In genomic region chr6:145814501-145815350, GRCh38 we compare ENCODE assay signal across 8 cellular contexts. TPM values are rescaled to one million over a fixed set of nuclear protein-coding genes. Genes with fewer than 3 reads are reported as not detected.
A peak's percentile ranks its signal among the peaks of the same experiment; 100 is the strongest.
DNase-seq lines count a peak whose midpoint lies in the region; ATAC-seq and TF ChIP-seq lines count a peak whose summit lies in the region.

TSS of gene FBXO30 (minus strand) at chr6:145814795. CDS start at chr6:145806405, 8,390 bp downstream.

- peak within 1 kb of the TSS; percentile 97 for H3K4me2 ChIP-seq in fibroblast of lung (ENCODE audit: extremely low read depth, insufficient read depth, low read length)

- no peaks in the 10 kb centered on the region for H3K36me3 ChIP-seq in fibroblast of lung (ENCODE audit: control insufficient read depth, insufficient read depth, low read length)

- DNase-seq in DMS79 (lab: John Stamatoyannopoulos, UW) (peak; percentile 81), fibroblast of lung (ENCODE audit: low read depth in 2 of 2) (peak; percentile 87 to 89)
- peak; percentile 70 for DNase-seq in Jurkat, Clone E6-1 (ENCODE audit: low read depth, low spot score)
- peak; percentile 83 for DNase-seq in activated T-helper 1 cell treated with anti-CD3 and anti-CD28 coated beads, Interleukin-12 subunit alpha, Interleukin-12 subunit beta, Interleukin-2, Interleukin-4 antibody, amounts not matched to agents 30 ng/mL and 10 ng/mL and 1 ng/mL, durations not matched to agents 14 hours and 24 hours and 36 hours (ENCODE audit: low spot score)
- DNase-seq in naive thymus-derived CD8-positive, alpha-beta T cell, result peak; percentile 80 to 91 (median 88)
- peak; percentile 78 to 91 (median 90) for DNase-seq in stimulated activated naive CD4-positive, alpha-beta T cell (lab: John Stamatoyannopoulos, UW)

- H3K9me3 Mint-ChIP-seq in activated T-helper 1 cell treated with anti-CD3 and anti-CD28 coated beads, Interleukin-12 subunit alpha, Interleukin-12 subunit beta, Interleukin-2, Interleukin-4 antibody, amounts not matched to agents 30 ng/mL and 10 ng/mL and 1 ng/mL, durations not matched to agents 14 hours and 24 hours and 36 hours, result no peaks in the 10 kb centered on the region
- no peaks in the 10 kb centered on the region for H3K9me3 Mint-ChIP-seq in naive thymus-derived CD8-positive, alpha-beta T cell

- H3K4me1 ChIP-seq in fibroblast of lung (ENCODE audit: control insufficient read depth, extremely low read depth, insufficient read depth, low read length), result peaks cover 5% of the 10 kb centered on the region

- H3K4me3 ChIP-seq in Jurkat, Clone E6-1 (ENCODE audit: low read length), result peak within 1 kb of the TSS; percentile 85
- H3K4me3 ChIP-seq in fibroblast of lung (replicated peaks in 1 of 4; ENCODE audit: control extremely low read depth in 1 of 4, insufficient read depth in 1 of 4, low read depth in 3 of 4, low read length in 4 of 4), result peak within 1 kb of the TSS; percentile 73 to 97 (median 94)

- peak within 1 kb of the TSS; percentile 91 for H3K9ac ChIP-seq in fibroblast of lung (ENCODE audit: insufficient read depth, low read length)

- H2AFZ ChIP-seq in fibroblast of lung (ENCODE audit: low read length), result peak within 1 kb of the TSS; percentile 96

- peak within 1 kb of the TSS; percentile 89 for H3K27ac Mint-ChIP-seq in activated T-helper 1 cell treated with anti-CD3 and anti-CD28 coated beads, Interleukin-12 subunit alpha, Interleukin-12 subunit beta, Interleukin-2, Interleukin-4 antibody, amounts not matched to agents 30 ng/mL and 10 ng/mL and 1 ng/mL, durations not matched to agents 14 hours and 24 hours and 36 hours
- H3K27ac Mint-ChIP-seq in naive thymus-derived CD8-positive, alpha-beta T cell, result peak within 1 kb of the TSS; percentile 92 to 98 (median 96)

- peak within 1 kb of the TSS; percentile 90 for H3K4me3 Mint-ChIP-seq in activated T-helper 1 cell treated with anti-CD3 and anti-CD28 coated beads, Interleukin-12 subunit alpha, Interleukin-12 subunit beta, Interleukin-2, Interleukin-4 antibody, amounts not matched to agents 30 ng/mL and 10 ng/mL and 1 ng/mL, durations not matched to agents 14 hours and 24 hours and 36 hours
- peak within 1 kb of the TSS; percentile 90 to 98 (median 94) for H3K4me3 Mint-ChIP-seq in naive thymus-derived CD8-positive, alpha-beta T cell

- H3K27ac ChIP-seq in fibroblast of lung (ENCODE audit: insufficient read depth, low read length), result peak within 1 kb of the TSS; percentile 95

- H3K27me3 Mint-ChIP-seq in activated T-helper 1 cell treated with anti-CD3 and anti-CD28 coated beads, Interleukin-12 subunit alpha, Interleukin-12 subunit beta, Interleukin-2, Interleukin-4 antibody, amounts not matched to agents 30 ng/mL and 10 ng/mL and 1 ng/mL, durations not matched to agents 14 hours and 24 hours and 36 hours (ENCODE audit: insufficient read depth), result no peaks in the 10 kb centered on the region
- H3K27me3 Mint-ChIP-seq in naive thymus-derived CD8-positive, alpha-beta T cell, result no peaks in the 10 kb centered on the region

- peaks cover 14% of the 10 kb centered on the region for H3K36me3 Mint-ChIP-seq in activated T-helper 1 cell treated with anti-CD3 and anti-CD28 coated beads, Interleukin-12 subunit alpha, Interleukin-12 subunit beta, Interleukin-2, Interleukin-4 antibody, amounts not matched to agents 30 ng/mL and 10 ng/mL and 1 ng/mL, durations not matched to agents 14 hours and 24 hours and 36 hours (ENCODE audit: low read depth)
- peaks cover 0 to 1% (median 0%) of the 10 kb centered on the region in 3 donors for H3K36me3 Mint-ChIP-seq in naive thymus-derived CD8-positive, alpha-beta T cell

- H3K27me3 ChIP-seq in fibroblast of lung (ENCODE audit: control insufficient read depth, insufficient read depth, low read length), result no peaks in the 10 kb centered on the region

- peaks cover 61% of the 10 kb centered on the region for H3K4me1 Mint-ChIP-seq in activated T-helper 1 cell treated with anti-CD3 and anti-CD28 coated beads, Interleukin-12 subunit alpha, Interleukin-12 subunit beta, Interleukin-2, Interleukin-4 antibody, amounts not matched to agents 30 ng/mL and 10 ng/mL and 1 ng/mL, durations not matched to agents 14 hours and 24 hours and 36 hours (ENCODE audit: low read depth)
- H3K4me1 Mint-ChIP-seq in naive thymus-derived CD8-positive, alpha-beta T cell, result peaks cover 15 to 57% (median 38%) of the 10 kb centered on the region in 4 donors

- ATAC-seq in GM21717 (IDR thresholded peaks at IDR 0.05; ENCODE audit: unreplicated experiment), result peak; percentile 76
- peak; percentile 82 to 88 for ATAC-seq in naive thymus-derived CD8-positive, alpha-beta T cell

- TF ChIP-seq CTCF in fibroblast of lung (conservative IDR thresholded peaks at IDR 0.05 in 1 of 2, IDR thresholded peaks at IDR 0.05 in 1 of 2; ENCODE audit: low read depth in 1 of 2, low read length in 2 of 2), result peak; percentile 4 to 13

- intact Hi-C loops in activated T-helper 1 cell treated with anti-CD3 and anti-CD28 coated beads, Interleukin-12 subunit alpha, Interleukin-12 subunit beta, Interleukin-2, Interleukin-4 antibody, amounts not matched to agents 30 ng/mL and 10 ng/mL and 1 ng/mL, durations not matched to agents 14 hours and 24 hours and 36 hours (cut with micrococcal nuclease), result loop anchor here (1.0 to 10.0 kb wide), 9 partner anchors 9 to 1470 kb away; partner anchors contain the start of gene SHPRH

- H3K79me2 ChIP-seq in fibroblast of lung (ENCODE audit: control insufficient read depth, insufficient read depth, low read length), result peaks cover 47% of the 10 kb centered on the region

- no peaks in the 10 kb centered on the region for H3K9me3 ChIP-seq in fibroblast of lung (ENCODE audit: control insufficient read depth, insufficient read depth, low read depth, low read length)

- POLR2A ChIA-PET in naive thymus-derived CD8-positive, alpha-beta T cell (lab: Charles Lee), result interaction anchor here (0.6 to 2.9 kb wide), 7 partner anchors 24 to 1388 kb away, joined by 3 to 54 read pairs (median 3); partner anchors contain the start of genes EPM2A and SHPRH

- no peaks in the 10 kb centered on the region for H4K20me1 ChIP-seq in fibroblast of lung (ENCODE audit: control insufficient read depth, extremely low read depth, insufficient read depth, low read length)

TF ChIP-seq in PFSK-1, 5 proteins besides CTCF, POLR2A, EP300 and RAD21:
- TF ChIP-seq POLR2AphosphoS5 (IDR thresholded peaks at IDR 0.05; ENCODE audit: low read depth, low read length), result peak; percentile 89
- TF ChIP-seq TAF1 (IDR thresholded peaks at IDR 0.05; ENCODE audit: borderline replicate concordance, insufficient read depth, low read length), result peak; percentile 74; the same call in 1 of the 2 replicates
- 0 out of 4 replicates have a peak, but pooled peaks of 1 of the 2 experiments have one; percentile 27 for TF ChIP-seq REST (IDR thresholded peaks at IDR 0.05; ENCODE audit: insufficient read depth in 1 of 2, low read depth in 2 of 2, low read length in 2 of 2)
- peak; percentile 83 for TF ChIP-seq FOXP2 (optimal IDR thresholded peaks at IDR 0.05; ENCODE audit: borderline replicate concordance, extremely low read depth, extremely low read length, insufficient read depth)
- 0 out of 2 replicates have a peak, but pooled peaks have one; percentile 29 for TF ChIP-seq SIN3A (IDR thresholded peaks at IDR 0.05; ENCODE audit: borderline replicate concordance, insufficient read depth, low read length)

RNA-seq across cellular contexts. Expression of gene FBXO30, which starts in this region (rescaled TPM):
- 4.3 TPM for polyA plus RNA-seq in Jurkat, Clone E6-1 (2012; ENCODE audit: insufficient read depth, insufficient read length)
- polyA plus RNA-seq in PFSK-1 (2012; ENCODE audit: insufficient read length, low read depth), result 3.4 TPM
- total RNA-seq in activated T-helper 1 cell treated with anti-CD3 and anti-CD28 coated beads, Interleukin-12 subunit alpha, Interleukin-12 subunit beta, Interleukin-2, Interleukin-4 antibody, amounts not matched to agents 30 ng/mL and 10 ng/mL and 1 ng/mL, durations not matched to agents 14 hours and 24 hours and 36 hours, result 8.8 TPM in 2 replicates
- total RNA-seq in fibroblast of lung, result 17.7 and 25.9 TPM in 2 replicates
- polyA plus RNA-seq in fibroblast of lung, result 9.5 and 11.6 TPM in 2 replicates
- polyA plus RNA-seq in fibroblast of lung (2012), result 7.8 and 8.1 TPM in 2 replicates
- 1.5 and 1.8 TPM in 2 replicates for polyA minus RNA-seq in fibroblast of lung (ENCODE audit: low replicate concordance)
- total RNA-seq in naive thymus-derived CD8-positive, alpha-beta T cell, result 1 to 10 TPM; 4.9 to 5.1 TPM
- polyA plus RNA-seq in naive thymus-derived CD8-positive, alpha-beta T cell, result under 1 TPM; 0.23 to 0.90 (median 0.81) TPM

Comparison
In these comparisons a context has a peak if more than half of its experiments do, and no peak if none do; other contexts are left out.
1. Peak in every context shown above with its lines: DNase-seq, ATAC-seq, H3K4me3 ChIP-seq and H3K27ac ChIP-seq.